23 cellular contexts compared by ENCODE assay signal in genomic region chr5:96377597-96377996, GRCh38. TPM values are rescaled to one million over a fixed set of nuclear protein-coding genes. Genes with fewer than 3 reads are reported as not detected.
DNase-seq lines count a peak whose midpoint lies in the region; ATAC-seq, FAIRE-seq and TF ChIP-seq lines count a peak whose summit lies in the region.
"Had no signal": no experiment of that assay in that cellular context is flagged by ENCODE, and none has a peak within 500 bp of the region (broad histone marks: within the 10 kb centered on the region; RNA-seq: fewer than 3 reads in every experiment).

No MANE protein-coding gene starts in this region.

- no peak overlapping the region for H3K4me2 ChIP-seq in HepG2 (ENCODE audit: low read depth, low read length)
- H3K4me2 ChIP-seq: BLaER1 had no signal

- no peaks in the 10 kb centered on the region for H4K20me1 ChIP-seq in HepG2 (ENCODE audit: insufficient read depth, low read length)
- H4K20me1 ChIP-seq: BLaER1 had no signal

- DNase-seq in HepG2 (ENCODE audit: low spot score) (no peak), right lobe of liver (no peak), DMS53 treated with DMSO at 0.1 percent for 48 hours (lab: John Stamatoyannopoulos, UW; ENCODE audit: unreplicated experiment) (peak; percentile 3), NCI-H69 (lab: John Stamatoyannopoulos, UW) (peak; percentile 16), bronchial epithelial cell (ENCODE audit: low read depth) (peak; percentile 22), NCI-H1092 treated with DMSO at 0.1 percent for 48 hours (lab: John Stamatoyannopoulos, UW) (no peak), HPDE6-E6E7 (ENCODE audit: extremely low spot score) (no peak)
- DNase-seq: ACHN; BE2C; C1 segment of cervical spinal cord; CD4-positive, alpha-beta memory T cell; CD4-positive, CD25-positive, alpha-beta regulatory T cell; CD8-positive, alpha-beta memory T cell; COR-L47; DMS79 treated with DMSO at 0.1 percent for 48 hours; GF-D8 had no signal

- H3K27me3 ChIP-seq in HepG2 (ENCODE audit: control insufficient read depth in 1 of 2, insufficient read depth in 2 of 2, low read length in 2 of 2) (no peaks in the 10 kb centered on the region), right lobe of liver (no peaks in the 10 kb centered on the region), bronchial epithelial cell (ENCODE audit: control insufficient read depth, insufficient read depth, low read length) (no peaks in the 10 kb centered on the region)
- H3K27me3 ChIP-seq: BE2C, BLaER1 had no signal

- H3K27ac ChIP-seq in HepG2 (ENCODE audit: extremely low read length, insufficient read depth, low read length) (no peak overlapping the region), right lobe of liver (no peak overlapping the region)
- H3K27ac ChIP-seq: 22Rv1, BLaER1 had no signal

- no peaks in the 10 kb centered on the region for H3K79me2 ChIP-seq in HepG2 (ENCODE audit: insufficient read depth, low read length)

- BruUV-seq in HepG2 (replicated peaks; lab: Mats Ljungman, UMichigan): no TSS peak

- H3K36me3 ChIP-seq in HepG2 (replicated peaks in 1 of 2; ENCODE audit: control insufficient read depth in 1 of 2, insufficient read depth in 2 of 2, low read length in 2 of 2) (no peaks in the 10 kb centered on the region), right lobe of liver (no peaks in the 10 kb centered on the region), bronchial epithelial cell (ENCODE audit: control insufficient read depth, insufficient read depth, low read length) (no peaks in the 10 kb centered on the region)
- H3K36me3 ChIP-seq: BE2C, BLaER1 had no signal

- CTCF ChIA-PET in HepG2 (lab: Yijun Ruan, JAX; ENCODE audit: low intra/inter-chr PET ratio, low total read pairs): no interaction called here

- TF ChIP-seq EP300 in HepG2 (IDR thresholded peaks at IDR 0.05; ENCODE audit: low read depth in 2 of 2, low read length in 2 of 2) (no peak), HepG2 (CRISPR knock-in tag; IDR thresholded peaks at IDR 0.05; ENCODE audit: borderline replicate concordance) (no peak)

- intact Hi-C loops in HepG2 (cut with micrococcal nuclease; ENCODE audit: unreplicated experiment): no loop called here
- intact Hi-C loops in right lobe of liver (cut with DNase I): no loop called here

- FAIRE-seq in HepG2 (lab: Jason Lieb, UNC) (no peak), bronchial epithelial cell (lab: Jason Lieb, UNC) (no peak)
- FAIRE-seq: GM12891, GM19239 had no signal

- no peak overlapping the region for H3K9ac ChIP-seq in HepG2 (ENCODE audit: insufficient read depth, low read depth, low read length)
- H3K9ac ChIP-seq: BLaER1 had no signal

- no peak for TF ChIP-seq RAD21 in HepG2 (CRISPR knock-in tag; IDR thresholded peaks at IDR 0.05)

- TF ChIP-seq POLR2A in HepG2 (IDR thresholded peaks at IDR 0.05; ENCODE audit: insufficient read depth in 1 of 2, low read depth in 2 of 2, low read length in 2 of 2): no peak
- TF ChIP-seq POLR2A in right lobe of liver (IDR thresholded peaks at IDR 0.05): no peak

- TF ChIP-seq CTCF in HepG2 (CRISPR knock-in tag; IDR thresholded peaks at IDR 0.05) (no peak), right lobe of liver (IDR thresholded peaks at IDR 0.05) (no peak), bronchial epithelial cell (IDR thresholded peaks at IDR 0.05; ENCODE audit: insufficient read depth, low read length, severe bottlenecking) (no peak)

- H3K4me1 ChIP-seq in HepG2 (ENCODE audit: insufficient read depth, low read length): peaks cover 9% of the 10 kb centered on the region; the same call in 1 of the 2 replicates
- H3K4me1 ChIP-seq in right lobe of liver: no peaks in the 10 kb centered on the region
- H3K4me1 ChIP-seq: BE2C had no signal

- H3K9me3 ChIP-seq in HepG2 (ENCODE audit: low read length): no peaks in the 10 kb centered on the region
- no peaks in the 10 kb centered on the region for H3K9me3 ChIP-seq in right lobe of liver
- H3K9me3 ChIP-seq: BE2C, BLaER1 had no signal

- H3K4me3 ChIP-seq in HepG2 (replicated peaks in 1 of 3; ENCODE audit: insufficient read depth in 1 of 3, low read depth in 2 of 3, low read length in 3 of 3) (no peak overlapping the region), right lobe of liver (no peak overlapping the region), bronchial epithelial cell (ENCODE audit: low read depth, low read length) (no peak overlapping the region)
- H3K4me3 ChIP-seq: BLaER1 had no signal

- POLR2A ChIA-PET in HepG2 (lab: Yijun Ruan, JAX): no interaction called here

- no peak overlapping the region for H2AFZ ChIP-seq in HepG2 (ENCODE audit: low read length)

- in situ Hi-C loops in HepG2 (cut with HindIII; ENCODE audit: extremely low pct_ligation_motif_present, low pct_unique_long_range_greater_than_20kb): no loop called here

- no peak for ATAC-seq in HepG2
- ATAC-seq in right lobe of liver: no peak
- no peak for ATAC-seq in GM21526 (IDR thresholded peaks at IDR 0.05; ENCODE audit: low FRiP score, unreplicated experiment)

TF ChIP-seq in HepG2, 621 proteins besides CTCF, POLR2A, EP300 and RAD21:
- TF ChIP-seq ZNF670 (CRISPR knock-in tag; IDR thresholded peaks at IDR 0.05; ENCODE audit: borderline replicate concordance) (no peak), MAFK (conservative IDR thresholded peaks at IDR 0.05 in 1 of 2, IDR thresholded peaks at IDR 0.05 in 1 of 2; ENCODE audit: low read length in 2 of 2) (peak; percentile 67 to 82), MAFF (IDR thresholded peaks at IDR 0.05; ENCODE audit: low read depth, low read length) (peak; percentile 70)

RNA-seq across cellular contexts. Expression of gene PCSK1, which starts 55.5 kb away (rescaled TPM):
- total RNA-seq in HepG2 (2016; rRNA removed; fragmentation: Illumina TruSeq; extraction: Trizol) (not detected in 2 replicates), right lobe of liver (not detected), bronchial epithelial cell (under 0.01 TPM in 1 of 2 replicates, not detected in the other)
- not detected in 2 replicates for total RNA-seq in HepG2 (2016; cell fraction: cytosol; rRNA removed; fragmentation: Illumina TruSeq; extraction: Trizol; ENCODE audit: low read depth)
- total RNA-seq in HepG2 (2016; cell fraction: insoluble cytoplasmic fraction; rRNA removed; fragmentation: Illumina TruSeq; extraction: Trizol): not detected in 2 replicates
- total RNA-seq in HepG2 (2016; cell fraction: membrane; rRNA removed; fragmentation: Illumina TruSeq; extraction: Trizol): not detected in 2 replicates
- not detected in 2 replicates for total RNA-seq in HepG2 (2016; cell fraction: nucleus; rRNA removed; fragmentation: Illumina TruSeq; extraction: Trizol)
- not detected in 2 replicates for polyA plus RNA-seq in HepG2 (2011; rRNA removed)
- not detected in 2 replicates for polyA plus RNA-seq in HepG2 (2011; cell fraction: cytosol; rRNA removed)
- polyA plus RNA-seq in HepG2 (2011; cell fraction: nucleus; rRNA removed): not detected in 2 replicates
- polyA plus RNA-seq in HepG2 (2012): 0.03 and 0.07 TPM in 2 replicates
- polyA plus RNA-seq in HepG2 (2016; cell fraction: cytosol; fragmentation: Illumina TruSeq; extraction: Trizol; ENCODE audit: low read depth): not detected in 2 replicates
- not detected in 2 replicates for polyA plus RNA-seq in HepG2 (2016; cell fraction: insoluble cytoplasmic fraction; fragmentation: Illumina TruSeq; extraction: Trizol; ENCODE audit: low read depth)
- polyA plus RNA-seq in HepG2 (2016; cell fraction: membrane; fragmentation: Illumina TruSeq; extraction: Trizol; ENCODE audit: low read depth): not detected in 2 replicates
- not detected in 2 replicates for polyA plus RNA-seq in HepG2 (2016; cell fraction: nucleus; fragmentation: Illumina TruSeq; extraction: Trizol; ENCODE audit: insufficient read depth, low read depth)
- 2.2 TPM in 1 of 2 replicates, not detected in the other for polyA minus RNA-seq in HepG2 (2011; rRNA and poly(A)+ RNA removed; ENCODE audit: low replicate concordance)
- polyA minus RNA-seq in HepG2 (2011; cell fraction: cytosol; rRNA and poly(A)+ RNA removed): not detected in 2 replicates
- polyA minus RNA-seq in HepG2 (2011; cell fraction: nucleus; rRNA and poly(A)+ RNA removed): not detected in 2 replicates
- total RNA-seq: CD4-positive, alpha-beta memory T cell; CD4-positive, CD25-positive, alpha-beta regulatory T cell; CD8-positive, alpha-beta memory T cell had no signal
- polyA plus RNA-seq: AG04450; CD14-positive monocyte; CD4-positive, alpha-beta memory T cell; CD4-positive, CD25-positive, alpha-beta regulatory T cell; CD8-positive, alpha-beta memory T cell had no signal

Comparison
In these comparisons a context has a peak if more than half of its experiments do, and no peak if none do; other contexts are left out.
1. DNase-seq: peak in DMS53 treated with DMSO at 0.1 percent for 48 hours (single experiment), NCI-H69 (single experiment) and bronchial epithelial cell (single experiment); none in HepG2 (single experiment), right lobe of liver (0 of 3), NCI-H1092 treated with DMSO at 0.1 percent for 48 hours (single experiment) and HPDE6-E6E7 (single experiment).